ENCODE assay signal across 1 cellular context in the genomic region with DNA sequence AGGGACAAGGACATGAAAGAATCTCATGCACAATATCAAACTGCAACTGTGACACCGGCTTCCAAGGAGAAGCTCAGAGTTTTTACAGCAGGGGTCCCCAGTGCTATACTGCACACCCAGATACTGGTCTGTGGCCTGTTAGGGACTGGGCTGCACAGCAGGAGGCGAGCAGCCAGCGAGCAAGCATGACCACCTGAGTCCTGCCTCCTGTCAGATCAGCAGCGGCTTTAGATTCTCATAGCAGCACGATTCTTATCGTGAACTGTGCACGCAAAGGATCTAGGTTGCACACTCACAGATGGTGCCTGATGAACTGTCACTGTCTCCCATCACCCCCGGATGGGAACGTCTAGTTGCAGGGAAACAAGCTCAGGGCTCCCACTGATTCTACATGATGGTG.
TF ChIP-seq lines count a peak whose summit lies in the region.

No MANE protein-coding gene starts in this region.

TF ChIP-seq in K562, 482 proteins besides CTCF, POLR2A, EP300 and RAD21 (continued from another document):
- no peak for TF ChIP-seq DIDO1 (tag; IDR thresholded peaks at IDR 0.05; ENCODE audit: low read depth)
- no peak for TF ChIP-seq MYC (IDR thresholded peaks at IDR 0.05; ENCODE audit: low read depth, low read length)
- no peak for TF ChIP-seq MYC (CRISPR knock-in tag; IDR thresholded peaks at IDR 0.05; ENCODE audit: borderline replicate concordance, low read depth)
- TF ChIP-seq MEIS2 (IDR thresholded peaks at IDR 0.05; ENCODE audit: partially characterized antibody) = peak; percentile 47
- no peak for TF ChIP-seq ZNF23 (CRISPR knock-in tag; IDR thresholded peaks at IDR 0.05)
- no peak for TF ChIP-seq ZNF134 (CRISPR knock-in tag; conservative IDR thresholded peaks at IDR 0.05)
- TF ChIP-seq SREBF1 (IDR thresholded peaks at IDR 0.05; ENCODE audit: borderline replicate concordance, low read depth, low read length) = no peak
- TF ChIP-seq, protein P1, sequence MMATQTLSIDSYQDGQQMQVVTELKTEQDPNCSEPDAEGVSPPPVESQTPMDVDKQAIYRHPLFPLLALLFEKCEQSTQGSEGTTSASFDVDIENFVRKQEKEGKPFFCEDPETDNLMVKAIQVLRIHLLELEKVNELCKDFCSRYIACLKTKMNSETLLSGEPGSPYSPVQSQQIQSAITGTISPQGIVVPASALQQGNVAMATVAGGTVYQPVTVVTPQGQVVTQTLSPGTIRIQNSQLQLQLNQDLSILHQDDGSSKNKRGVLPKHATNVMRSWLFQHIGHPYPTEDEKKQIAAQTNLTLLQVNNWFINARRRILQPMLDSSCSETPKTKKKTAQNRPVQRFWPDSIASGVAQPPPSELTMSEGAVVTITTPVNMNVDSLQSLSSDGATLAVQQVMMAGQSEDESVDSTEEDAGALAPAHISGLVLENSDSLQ (IDR thresholded peaks at IDR 0.05) = peak; percentile 84
- peak; percentile 52; the same call in 1 of the 2 replicates for TF ChIP-seq CREM (IDR thresholded peaks at IDR 0.05; ENCODE audit: low read depth)
- TF ChIP-seq, protein P2, sequence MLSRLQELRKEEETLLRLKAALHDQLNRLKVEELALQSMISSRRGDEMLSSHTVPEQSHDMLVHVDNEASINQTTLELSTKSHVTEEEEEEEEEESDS (CRISPR knock-in tag; IDR thresholded peaks at IDR 0.05) = no peak
- TF ChIP-seq XRCC3 (IDR thresholded peaks at IDR 0.05) = no peak
- TF ChIP-seq CXXC5 (CRISPR knock-in tag; IDR thresholded peaks at IDR 0.05) = peak; percentile 64; the same call in 1 of the 2 replicates
- TF ChIP-seq HDAC1 (IDR thresholded peaks at IDR 0.05) = peak in 1 of 2 experiments; percentile 30; a peak in 1 of 4 replicates
- no peak for TF ChIP-seq MCM5 (IDR thresholded peaks at IDR 0.05; ENCODE audit: low read depth)
- TF ChIP-seq, protein P3, sequence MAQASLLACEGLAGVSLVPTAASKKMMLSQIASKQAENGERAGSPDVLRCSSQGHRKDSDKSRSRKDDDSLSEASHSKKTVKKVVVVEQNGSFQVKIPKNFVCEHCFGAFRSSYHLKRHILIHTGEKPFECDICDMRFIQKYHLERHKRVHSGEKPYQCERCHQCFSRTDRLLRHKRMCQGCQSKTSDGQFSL (CRISPR knock-in tag; IDR thresholded peaks at IDR 0.05) = no peak
- TF ChIP-seq, protein P3 (tag; IDR thresholded peaks at IDR 0.05) = no peak
- TF ChIP-seq SNRNP70 (optimal IDR thresholded peaks at IDR 0.05; ENCODE audit: low read depth, low read length) = no peak
- peak; percentile 56 for TF ChIP-seq TEAD4 (IDR thresholded peaks at IDR 0.05; ENCODE audit: low read length)
- no peak for TF ChIP-seq TEAD4 (CRISPR knock-in tag; IDR thresholded peaks at IDR 0.05; ENCODE audit: borderline replicate concordance)
- TF ChIP-seq, protein P4, sequence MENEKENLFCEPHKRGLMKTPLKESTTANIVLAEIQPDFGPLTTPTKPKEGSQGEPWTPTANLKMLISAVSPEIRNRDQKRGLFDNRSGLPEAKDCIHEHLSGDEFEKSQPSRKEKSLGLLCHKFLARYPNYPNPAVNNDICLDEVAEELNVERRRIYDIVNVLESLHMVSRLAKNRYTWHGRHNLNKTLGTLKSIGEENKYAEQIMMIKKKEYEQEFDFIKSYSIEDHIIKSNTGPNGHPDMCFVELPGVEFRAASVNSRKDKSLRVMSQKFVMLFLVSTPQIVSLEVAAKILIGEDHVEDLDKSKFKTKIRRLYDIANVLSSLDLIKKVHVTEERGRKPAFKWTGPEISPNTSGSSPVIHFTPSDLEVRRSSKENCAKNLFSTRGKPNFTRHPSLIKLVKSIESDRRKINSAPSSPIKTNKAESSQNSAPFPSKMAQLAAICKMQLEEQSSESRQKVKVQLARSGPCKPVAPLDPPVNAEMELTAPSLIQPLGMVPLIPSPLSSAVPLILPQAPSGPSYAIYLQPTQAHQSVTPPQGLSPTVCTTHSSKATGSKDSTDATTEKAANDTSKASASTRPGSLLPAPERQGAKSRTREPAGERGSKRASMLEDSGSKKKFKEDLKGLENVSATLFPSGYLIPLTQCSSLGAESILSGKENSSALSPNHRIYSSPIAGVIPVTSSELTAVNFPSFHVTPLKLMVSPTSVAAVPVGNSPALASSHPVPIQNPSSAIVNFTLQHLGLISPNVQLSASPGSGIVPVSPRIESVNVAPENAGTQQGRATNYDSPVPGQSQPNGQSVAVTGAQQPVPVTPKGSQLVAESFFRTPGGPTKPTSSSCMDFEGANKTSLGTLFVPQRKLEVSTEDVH (IDR thresholded peaks at IDR 0.05; ENCODE audit: low read depth, partially characterized antibody) = no peak
